ENCODE assay signal across 9 cellular contexts in genomic region chr22:32444068-32444467, GRCh38. TPM values are rescaled to one million over a fixed set of nuclear protein-coding genes. Genes with fewer than 3 reads are reported as not detected.
A peak's percentile ranks its signal among the peaks of the same experiment; 100 is the strongest.
DNase-seq lines count a peak whose midpoint lies in the region; ATAC-seq, FAIRE-seq and TF ChIP-seq lines count a peak whose summit lies in the region.
"Had no signal": no experiment of that assay in that cellular context is flagged by ENCODE, and none has a peak within 500 bp of the region (broad histone marks: within the 10 kb centered on the region; RNA-seq: fewer than 3 reads in every experiment).

No MANE protein-coding gene starts in this region.

- no peaks in the 10 kb centered on the region for H3K79me2 ChIP-seq in endothelial cell of umbilical vein (ENCODE audit: control insufficient read depth, insufficient read depth, low read length)

- TF ChIP-seq CTCF in A673 (conservative IDR thresholded peaks at IDR 0.05; ENCODE audit: low read depth, low read length): peak; percentile 51
- TF ChIP-seq CTCF in endothelial cell of umbilical vein (IDR thresholded peaks at IDR 0.05; ENCODE audit: extremely low read depth in 1 of 2, insufficient read depth in 1 of 2, low read depth in 1 of 2, low read length in 2 of 2): peak in 1 of 2 donors; percentile 6

- no peak overlapping the region for H2AFZ ChIP-seq in endothelial cell of umbilical vein (ENCODE audit: low read depth, low read length)

- H3K9me1 ChIP-seq in endothelial cell of umbilical vein (replicated peaks; ENCODE audit: control insufficient read depth, extremely low read depth, insufficient read depth, low read length): no peaks in the 10 kb centered on the region

- H3K4me3 ChIP-seq in A673 (ENCODE audit: low read depth, low read length, poor library complexity, severe bottlenecking): no peak overlapping the region
- H3K4me3 ChIP-seq in endothelial cell of umbilical vein (replicated peaks in 1 of 3; ENCODE audit: insufficient read depth in 1 of 3, low read depth in 1 of 3, low read length in 3 of 3): no peak overlapping the region

- H3K36me3 ChIP-seq in A673 (ENCODE audit: insufficient read depth, low read length, poor library complexity, severe bottlenecking) (no peaks in the 10 kb centered on the region), endothelial cell of umbilical vein (ENCODE audit: control insufficient read depth in 2 of 2, extremely low read depth in 1 of 2, insufficient read depth in 2 of 2, low read length in 2 of 2) (no peaks in the 10 kb centered on the region)

- H3K4me2 ChIP-seq in endothelial cell of umbilical vein (ENCODE audit: insufficient read depth, low read length): no peak overlapping the region

- POLR2A ChIA-PET in A673 (lab: Charles Lee; ENCODE audit: low non-redundant PET) (no interaction called here), endothelial cell of umbilical vein (lab: Charles Lee) (no interaction called here)

- no peak for FAIRE-seq in endothelial cell of umbilical vein (lab: Jason Lieb, UNC)

- dilution Hi-C loops in endothelial cell of umbilical vein (cut with MboI; ENCODE audit: extremely low pct_ligation_motif_present, low sequenced_read_pairs): no loop called here

- BruUV-seq in A673 (replicated peaks; lab: Mats Ljungman, UMichigan): no TSS peak
- no TSS peak for BruUV-seq in endothelial cell of umbilical vein (replicated peaks; lab: Mats Ljungman, UMichigan)

- no peaks in the 10 kb centered on the region for H3K9me3 ChIP-seq in A673 (ENCODE audit: low read depth, low read length, poor library complexity, severe bottlenecking)
- no peaks in the 10 kb centered on the region for H3K9me3 ChIP-seq in endothelial cell of umbilical vein (replicated peaks; ENCODE audit: control insufficient read depth, insufficient read depth, low read length)

- TF ChIP-seq POLR2A in endothelial cell of umbilical vein (IDR thresholded peaks at IDR 0.05; ENCODE audit: low read depth, low read length): no peak

- H3K27ac ChIP-seq in A673 (ENCODE audit: low read depth, low read length, poor library complexity, severe bottlenecking) (no peak overlapping the region), endothelial cell of umbilical vein (ENCODE audit: insufficient read depth, low read depth, low read length) (no peak overlapping the region)

- peak; percentile 37 for DNase-seq in A673 (ENCODE audit: low spot score)
- peak; percentile 30 for DNase-seq in ELF-1 (ENCODE audit: low read depth, low spot score)
- DNase-seq in NCI-H2227 treated with DMSO at 0.1 percent for 48 hours (lab: John Stamatoyannopoulos, UW): peak; percentile 68
- peak; percentile 5 for DNase-seq in endothelial cell of umbilical vein (ENCODE audit: low read depth, low spot score)
- no peak for DNase-seq in germinal center (ENCODE audit: low spot score)
- no peak for DNase-seq in activated CD4-positive, CD25-positive, alpha-beta regulatory T cell treated with anti-CD3 and anti-CD28 coated beads, Interleukin-2, amount 50 U/mL, for 72 hours
- DNase-seq: left ventricle myocardium superior had no signal

- ATAC-seq in GM19467 (IDR thresholded peaks at IDR 0.05; ENCODE audit: unreplicated experiment): no peak
- no peak for ATAC-seq in HG03442 (IDR thresholded peaks at IDR 0.05; ENCODE audit: unreplicated experiment)
- ATAC-seq: left ventricle myocardium superior had no signal

- intact Hi-C loops in A673 (cut with micrococcal nuclease; ENCODE audit: unreplicated experiment) (no loop called here), endothelial cell of umbilical vein (cut with micrococcal nuclease) (no loop called here)

- H3K9ac ChIP-seq in endothelial cell of umbilical vein (replicated peaks; ENCODE audit: extremely low read depth, insufficient read depth, low read length): no peak overlapping the region

- H3K27me3 ChIP-seq in A673 (replicated peaks; ENCODE audit: insufficient read depth, low read depth, low read length, poor library complexity) (peaks cover 40% of the 10 kb centered on the region), endothelial cell of umbilical vein (ENCODE audit: control insufficient read depth in 2 of 2, insufficient read depth in 2 of 2, low read length in 2 of 2) (peaks cover 0 to 1% of the 10 kb centered on the region in 2 experiments)

- no peaks in the 10 kb centered on the region for H3K4me1 ChIP-seq in A673 (ENCODE audit: insufficient read depth, low read length, poor library complexity, severe bottlenecking)
- no peaks in the 10 kb centered on the region for H3K4me1 ChIP-seq in endothelial cell of umbilical vein (ENCODE audit: control insufficient read depth, extremely low read depth, insufficient read depth, low read length)

- CTCF ChIA-PET in A673 (lab: Charles Lee): interaction anchor here (1.1 kb wide), 1 partner anchor 65 kb away, joined by 3 read pairs; no protein-coding TSS in a partner anchor
- CTCF ChIA-PET in endothelial cell of umbilical vein (lab: Charles Lee): interaction anchor here (1.7 kb wide), 1 partner anchor 466 kb away, joined by 3 read pairs; no protein-coding TSS in a partner anchor

- no peaks in the 10 kb centered on the region for H4K20me1 ChIP-seq in endothelial cell of umbilical vein (replicated peaks; ENCODE audit: control insufficient read depth, extremely low read depth, insufficient read depth, low read length)

TF ChIP-seq in endothelial cell of umbilical vein, 7 proteins besides CTCF, POLR2A, EP300 and RAD21:
- TF ChIP-seq MYC (IDR thresholded peaks at IDR 0.05; ENCODE audit: low read depth, low read length): no peak
TF ChIP-seq in endothelial cell of umbilical vein: peak in this region for 0.

RNA-seq across cellular contexts. Expression of gene BPIFC, which starts 20.2 kb away (rescaled TPM):
- total RNA-seq in A673 (2021): not detected in 2 replicates
- total RNA-seq in endothelial cell of umbilical vein: not detected in 2 replicates
- polyA plus RNA-seq in endothelial cell of umbilical vein: not detected in 2 replicates
- not detected in 2 replicates for polyA plus RNA-seq in endothelial cell of umbilical vein (2011; cell fraction: cytosol; rRNA removed)
- polyA plus RNA-seq in endothelial cell of umbilical vein (2011; cell fraction: nucleus; rRNA removed): 0.08 TPM in 1 of 2 replicates, not detected in the other
- not detected in 2 replicates for polyA plus RNA-seq in endothelial cell of umbilical vein (2012)
- polyA minus RNA-seq in endothelial cell of umbilical vein: not detected in 2 replicates
- not detected for polyA minus RNA-seq in endothelial cell of umbilical vein (2011; cell fraction: cytosol; rRNA and poly(A)+ RNA removed)
- polyA minus RNA-seq in endothelial cell of umbilical vein (2011; cell fraction: nucleus; rRNA and poly(A)+ RNA removed): not detected in 2 replicates
- total RNA-seq: left ventricle myocardium superior had no signal

RNA-seq across cellular contexts. Expression of gene FBXO7, which starts 30.5 kb away (rescaled TPM):
- 89.0 and 95.2 TPM in 2 replicates for total RNA-seq in A673 (2021)
- total RNA-seq in endothelial cell of umbilical vein: 79.0 and 81.1 TPM in 2 replicates
- 112 TPM in 2 replicates for polyA plus RNA-seq in endothelial cell of umbilical vein
- polyA plus RNA-seq in endothelial cell of umbilical vein (2011; cell fraction: cytosol; rRNA removed): 105 TPM in 2 replicates
- 73.6 and 78.8 TPM in 2 replicates for polyA plus RNA-seq in endothelial cell of umbilical vein (2011; cell fraction: nucleus; rRNA removed)
- polyA plus RNA-seq in endothelial cell of umbilical vein (2012): 61.2 and 72.1 TPM in 2 replicates
- 148 TPM in 2 replicates for polyA minus RNA-seq in endothelial cell of umbilical vein
- polyA minus RNA-seq in endothelial cell of umbilical vein (2011; cell fraction: cytosol; rRNA and poly(A)+ RNA removed): 63.3 TPM
- polyA minus RNA-seq in endothelial cell of umbilical vein (2011; cell fraction: nucleus; rRNA and poly(A)+ RNA removed): 45.1 and 72.1 TPM in 2 replicates

RNA-seq across cellular contexts. Expression of gene RTCB, which starts 32.0 kb away (rescaled TPM):
- total RNA-seq in A673 (2021): 122 and 123 TPM in 2 replicates
- 97.4 and 98.7 TPM in 2 replicates for total RNA-seq in endothelial cell of umbilical vein
- 85.2 and 100 TPM in 2 replicates for polyA plus RNA-seq in endothelial cell of umbilical vein
- 121 and 141 TPM in 2 replicates for polyA plus RNA-seq in endothelial cell of umbilical vein (2011; cell fraction: cytosol; rRNA removed)
- polyA plus RNA-seq in endothelial cell of umbilical vein (2011; cell fraction: nucleus; rRNA removed): 102 and 139 TPM in 2 replicates
- 80.4 and 111 TPM in 2 replicates for polyA plus RNA-seq in endothelial cell of umbilical vein (2012)
- 129 and 130 TPM in 2 replicates for polyA minus RNA-seq in endothelial cell of umbilical vein
- polyA minus RNA-seq in endothelial cell of umbilical vein (2011; cell fraction: cytosol; rRNA and poly(A)+ RNA removed): 28.2 TPM
- polyA minus RNA-seq in endothelial cell of umbilical vein (2011; cell fraction: nucleus; rRNA and poly(A)+ RNA removed): 36.4 and 52.2 TPM in 2 replicates

Comparison
In these comparisons a context has a peak if more than half of its experiments do, and no peak if none do; other contexts are left out.
1. DNase-seq: peak in A673 (single experiment), ELF-1 (single experiment), NCI-H2227 treated with DMSO at 0.1 percent for 48 hours (single experiment) and endothelial cell of umbilical vein (single experiment); none in germinal center (single experiment) and activated CD4-positive, CD25-positive, alpha-beta regulatory T cell treated with anti-CD3 and anti-CD28 coated beads, Interleukin-2, amount 50 U/mL, for 72 hours (single experiment).